ENCODE assay signal across 38 cellular contexts in genomic region chr16:54829691-54830090, GRCh38.
"Had no signal": no experiment of that assay in that cellular context is flagged by ENCODE, and none has a peak within 500 bp of the region (broad histone marks: within the 10 kb centered on the region; RNA-seq: fewer than 3 reads in every experiment).

No MANE protein-coding gene starts in this region.

- H3K4me3 Mint-ChIP-seq: activated B cell treated with CpG ODN at 0.5 μM for 24 hours; activated CD4-positive, alpha-beta memory T cell treated with anti-CD3 and anti-CD28 coated beads, Interleukin-2, amount 10 ng/mL, durations not matched to agents 7 days and 5 days; activated CD4-positive, alpha-beta T cell treated with anti-CD3 and anti-CD28 coated beads, Interleukin-2, amount 10 ng/mL, durations not matched to agents 24 days and 14 days; activated CD8-positive, alpha-beta memory T cell treated with anti-CD3 and anti-CD28 coated beads, Interleukin-2, amount 10 ng/mL, durations not matched to agents 7 days and 5 days; activated CD8-positive, alpha-beta T cell treated with anti-CD3 and anti-CD28 coated beads, Interleukin-2, amount 10 ng/mL, durations not matched to agents 7 days and 5 days; activated naive CD4-positive, alpha-beta T cell treated with anti-CD3 and anti-CD28 coated beads, Interleukin-2, amount 10 ng/mL, durations not matched to agents 7 days and 5 days; activated naive CD4-positive, alpha-beta T cell treated with anti-CD3 and anti-CD28 coated beads, Interleukin-2, amount 50 U/mL, for 24 hours; activated naive CD8-positive, alpha-beta T cell; activated naive CD8-positive, alpha-beta T cell treated with anti-CD3 and anti-CD28 coated beads, Interleukin-2, amount 10 ng/mL, durations not matched to agents 7 days and 5 days; activated naive CD8-positive, alpha-beta T cell treated with anti-CD3 and anti-CD28 coated beads, Interleukin-2, amount 50 U/mL, for 24 hours; activated T-cell treated with anti-CD3 and anti-CD28 coated beads, Interleukin-2, amount 50 U/mL, for 24 hours; brain; central memory CD8-positive, alpha-beta T cell; T-helper 1 cell treated with Interleukin-12 subunit alpha and Interleukin-12 subunit beta and Interleukin-4 antibody, amounts not matched to agents 30 μg/mL and 1 μg/mL, for 36 hours; T-helper 2 cell treated with Interferon-gamma antibody and Interleukin-4, amounts not matched to agents 5 μg/mL and 100 μg/mL, for 36 hours had no signal

- H3K27me3 Mint-ChIP-seq: activated CD4-positive, alpha-beta memory T cell treated with anti-CD3 and anti-CD28 coated beads, Interleukin-2, amount 10 ng/mL, durations not matched to agents 7 days and 5 days; activated CD4-positive, alpha-beta T cell treated with anti-CD3 and anti-CD28 coated beads, Interleukin-2, amount 10 ng/mL, durations not matched to agents 24 days and 14 days; activated CD8-positive, alpha-beta memory T cell treated with anti-CD3 and anti-CD28 coated beads, Interleukin-2, amount 10 ng/mL, durations not matched to agents 7 days and 5 days; activated naive CD4-positive, alpha-beta T cell treated with anti-CD3 and anti-CD28 coated beads, Interleukin-2, amount 10 ng/mL, durations not matched to agents 7 days and 5 days had no signal

- H3K9me3 Mint-ChIP-seq: activated CD4-positive, alpha-beta memory T cell treated with anti-CD3 and anti-CD28 coated beads, Interleukin-2, amount 10 ng/mL, durations not matched to agents 7 days and 5 days had no signal

- H3K4me1 ChIP-seq: ascending aorta had no signal

- H3K4me1 Mint-ChIP-seq: activated B cell treated with CpG ODN at 0.5 μM for 24 hours; activated CD4-positive, alpha-beta memory T cell treated with anti-CD3 and anti-CD28 coated beads, Interleukin-2, amount 10 ng/mL, durations not matched to agents 7 days and 5 days; activated CD4-positive, alpha-beta T cell treated with anti-CD3 and anti-CD28 coated beads, Interleukin-2, amount 10 ng/mL, durations not matched to agents 24 days and 14 days; activated CD8-positive, alpha-beta memory T cell treated with anti-CD3 and anti-CD28 coated beads, Interleukin-2, amount 10 ng/mL, durations not matched to agents 7 days and 5 days; activated naive CD4-positive, alpha-beta T cell treated with anti-CD3 and anti-CD28 coated beads, Interleukin-2, amount 10 ng/mL, durations not matched to agents 7 days and 5 days; activated naive CD4-positive, alpha-beta T cell treated with anti-CD3 and anti-CD28 coated beads, Interleukin-2, amount 50 U/mL, for 24 hours; activated naive CD8-positive, alpha-beta T cell treated with anti-CD3 and anti-CD28 coated beads, Interleukin-2, amount 10 ng/mL, durations not matched to agents 7 days and 5 days; activated naive CD8-positive, alpha-beta T cell treated with anti-CD3 and anti-CD28 coated beads, Interleukin-2, amount 50 U/mL, for 24 hours; brain; central memory CD8-positive, alpha-beta T cell had no signal

- H3K36me3 Mint-ChIP-seq: activated CD8-positive, alpha-beta memory T cell treated with anti-CD3 and anti-CD28 coated beads, Interleukin-2, amount 10 ng/mL, durations not matched to agents 7 days and 5 days; activated naive CD4-positive, alpha-beta T cell treated with anti-CD3 and anti-CD28 coated beads, Interleukin-2, amount 10 ng/mL, durations not matched to agents 7 days and 5 days; activated naive CD8-positive, alpha-beta T cell; activated naive CD8-positive, alpha-beta T cell treated with anti-CD3 and anti-CD28 coated beads, Interleukin-2, amount 10 ng/mL, durations not matched to agents 7 days and 5 days had no signal

- H3K4me3 ChIP-seq: ascending aorta, cardiac muscle cell had no signal

- H3K27ac ChIP-seq: ascending aorta, cardiac muscle cell, VCaP had no signal

- H3K27me3 ChIP-seq: ascending aorta, cardiac muscle cell had no signal

- DNase-seq: activated B cell treated with CpG ODN at 0.5 μM for 24 hours; activated CD4-positive, alpha-beta memory T cell treated with anti-CD3 and anti-CD28 coated beads, Interleukin-2, amount 10 ng/mL, durations not matched to agents 7 days and 5 days; activated CD4-positive, alpha-beta T cell treated with anti-CD3 and anti-CD28 coated beads for 4 hours; activated CD4-positive, alpha-beta T cell treated with anti-CD3 and anti-CD28 coated beads, Interleukin-2, amount 10 ng/mL, durations not matched to agents 24 days and 14 days; activated CD4-positive, alpha-beta T cell treated with anti-CD3 and anti-CD28 coated beads, Interleukin-2, amount 50 U/mL, for 1 hour; activated CD4-positive, alpha-beta T cell treated with anti-CD3 and anti-CD28 coated beads, Interleukin-2, amount 50 U/mL, for 4 hours; activated CD4-positive, CD25-positive, alpha-beta regulatory T cell treated with anti-CD3 and anti-CD28 coated beads, Interleukin-2, amount 50 U/mL, for 72 hours; activated CD8-positive, alpha-beta memory T cell treated with anti-CD3 and anti-CD28 coated beads for 24 hours; activated CD8-positive, alpha-beta memory T cell treated with anti-CD3 and anti-CD28 coated beads, Interleukin-2, amount 10 ng/mL, durations not matched to agents 7 days and 5 days; activated CD8-positive, alpha-beta memory T cell treated with anti-CD3 and anti-CD28 coated beads, Interleukin-2, amount 50 U/mL, for 48 hours; activated CD8-positive, alpha-beta T cell treated with anti-CD3 and anti-CD28 coated beads, Interleukin-2, amount 10 ng/mL, durations not matched to agents 7 days and 5 days; activated effector memory CD4-positive, alpha-beta T cell treated with Interleukin-2 at 50 U/mL for 16 hours; activated gamma-delta T cell; activated naive CD4-positive, alpha-beta T cell treated with anti-CD3 and anti-CD28 coated beads, Interleukin-2, amount 10 ng/mL, durations not matched to agents 7 days and 5 days; activated naive CD4-positive, alpha-beta T cell treated with Interleukin-2 at 50 U/mL for 16 hours; activated naive CD8-positive, alpha-beta T cell treated with anti-CD3 and anti-CD28 coated beads, Interleukin-2, amount 10 ng/mL, durations not matched to agents 7 days and 5 days; activated naive CD8-positive, alpha-beta T cell treated with anti-CD3 and anti-CD28 coated beads, Interleukin-2, amount 50 U/mL, for 24 hours; activated T-cell treated with anti-CD3 and anti-CD28 coated beads, Interleukin-2, amount 50 U/mL, for 24 hours; activated T-cell treated with anti-CD3 and anti-CD28 coated beads, Interleukin-2, amount 50 U/mL, for 48 hours; amygdala; anterior cingulate cortex; caudate nucleus; SW 1271; T-helper 1 cell; T-helper 2 cell; T-helper 9 cell had no signal

- H3K36me3 ChIP-seq: ascending aorta, cardiac muscle cell had no signal

- FAIRE-seq: bronchial epithelial cell, TTC549 had no signal

- ATAC-seq: activated CD8-positive, alpha-beta memory T cell treated with anti-CD3 and anti-CD28 coated beads, Interleukin-2, amount 10 ng/mL, durations not matched to agents 7 days and 5 days; activated CD8-positive, alpha-beta T cell treated with anti-CD3 and anti-CD28 coated beads, Interleukin-2, amount 10 ng/mL, durations not matched to agents 7 days and 5 days; activated naive CD8-positive, alpha-beta T cell treated with anti-CD3 and anti-CD28 coated beads, Interleukin-2, amount 50 U/mL, for 24 hours had no signal

- H3K27ac Mint-ChIP-seq: activated B cell treated with CpG ODN at 0.5 μM for 24 hours; activated CD4-positive, alpha-beta memory T cell treated with anti-CD3 and anti-CD28 coated beads, Interleukin-2, amount 10 ng/mL, durations not matched to agents 7 days and 5 days; activated CD4-positive, alpha-beta T cell treated with anti-CD3 and anti-CD28 coated beads, Interleukin-2, amount 10 ng/mL, durations not matched to agents 24 days and 14 days; activated CD8-positive, alpha-beta memory T cell treated with anti-CD3 and anti-CD28 coated beads, Interleukin-2, amount 10 ng/mL, durations not matched to agents 7 days and 5 days; activated CD8-positive, alpha-beta T cell treated with anti-CD3 and anti-CD28 coated beads, Interleukin-2, amount 10 ng/mL, durations not matched to agents 7 days and 5 days; activated naive CD4-positive, alpha-beta T cell treated with anti-CD3 and anti-CD28 coated beads, Interleukin-2, amount 10 ng/mL, durations not matched to agents 7 days and 5 days; activated naive CD4-positive, alpha-beta T cell treated with anti-CD3 and anti-CD28 coated beads, Interleukin-2, amount 50 U/mL, for 24 hours; activated naive CD8-positive, alpha-beta T cell; activated naive CD8-positive, alpha-beta T cell treated with anti-CD3 and anti-CD28 coated beads, Interleukin-2, amount 10 ng/mL, durations not matched to agents 7 days and 5 days; activated naive CD8-positive, alpha-beta T cell treated with anti-CD3 and anti-CD28 coated beads, Interleukin-2, amount 50 U/mL, for 24 hours; activated T-cell treated with anti-CD3 and anti-CD28 coated beads, Interleukin-2, amount 50 U/mL, for 24 hours; activated T-helper 2 cell treated with anti-CD3 and anti-CD28 coated beads, Interferon-gamma antibody, Interleukin-2, Interleukin-4, amounts not matched to agents 10 μg/mL and 5 μg/mL and 100 μg/mL, durations not matched to agents 14 hours and 24 hours and 36 hours; brain; T-helper 1 cell treated with Interleukin-12 subunit alpha and Interleukin-12 subunit beta and Interleukin-4 antibody, amounts not matched to agents 30 μg/mL and 1 μg/mL, for 36 hours; T-helper 2 cell treated with Interferon-gamma antibody and Interleukin-4, amounts not matched to agents 5 μg/mL and 100 μg/mL, for 36 hours had no signal
